ENCODE assay signal across 12 cellular contexts in the genomic region with DNA sequence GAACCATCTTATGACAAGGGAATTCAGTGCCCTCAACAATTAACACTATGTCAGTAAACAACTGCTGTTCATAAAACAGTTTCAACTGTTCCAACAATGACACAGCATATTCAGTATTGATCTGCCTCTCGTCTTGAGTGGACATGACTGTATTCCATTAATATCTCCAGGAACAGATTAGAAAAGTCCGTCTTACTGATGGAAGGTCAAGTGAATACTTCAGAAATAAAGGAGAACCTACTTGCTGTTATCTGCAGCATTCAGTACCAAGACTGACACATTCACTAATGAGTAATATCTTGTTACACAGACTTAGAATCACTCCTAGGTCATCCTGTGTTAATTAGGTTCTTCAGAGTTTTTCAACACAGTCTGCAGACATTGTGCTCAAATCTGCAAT. TPM values are rescaled to one million over a fixed set of nuclear protein-coding genes. Genes with fewer than 3 reads are reported as not detected.
A peak's percentile ranks its signal among the peaks of the same experiment; 100 is the strongest.
DNase-seq lines count a peak whose midpoint lies in the region; ATAC-seq, FAIRE-seq and TF ChIP-seq lines count a peak whose summit lies in the region.
"Had no signal": no experiment of that assay in that cellular context is flagged by ENCODE, and none has a peak within 500 bp of the region (broad histone marks: within the 10 kb centered on the region; RNA-seq: fewer than 3 reads in every experiment).

No MANE protein-coding gene starts in this region.

- no peaks in the 10 kb centered on the region for H3K36me3 ChIP-seq in hepatocyte (replicated peaks; ENCODE audit: insufficient read depth, low read depth)

- no peaks in the 10 kb centered on the region for H3K9me2 ChIP-seq in hepatocyte (replicated peaks; ENCODE audit: insufficient read depth)

- H2AFZ ChIP-seq in hepatocyte: no peak overlapping the region

- no peak overlapping the region for H3K4me2 ChIP-seq in hepatocyte

- peak overlapping the region; percentile 64 for H3K27ac Mint-ChIP-seq in Calu3 (ENCODE audit: unreplicated experiment)

- peaks cover 62% of the 10 kb centered on the region for H4K20me1 ChIP-seq in hepatocyte (ENCODE audit: insufficient read depth, poor library complexity, severe bottlenecking)

- TF ChIP-seq CTCF in Calu3 (IDR thresholded peaks at IDR 0.05; ENCODE audit: unreplicated experiment) (no peak), hepatocyte (IDR thresholded peaks at IDR 0.05; ENCODE audit: poor library complexity) (no peak)

- H3K27ac ChIP-seq in hepatocyte: no peak overlapping the region

- 75% methylated on average over 2 of the region's 2 CpGs for WGBS in hepatocyte (ENCODE audit: low lambda C conversion rate, missing lambda C conversion rate)

- peak; percentile 39 for ATAC-seq in HG03565 (IDR thresholded peaks at IDR 0.05; ENCODE audit: unreplicated experiment)

- peaks cover 19% of the 10 kb centered on the region for H3K36me3 Mint-ChIP-seq in Calu3 (ENCODE audit: insufficient read depth, unreplicated experiment)

- intact Hi-C loops in Calu3 (cut with micrococcal nuclease; ENCODE audit: unreplicated experiment): no loop called here

- no peaks in the 10 kb centered on the region for H3K4me1 ChIP-seq in hepatocyte (ENCODE audit: insufficient read depth)

- H3K9me3 ChIP-seq in hepatocyte (ENCODE audit: low read depth): no peaks in the 10 kb centered on the region
- H3K9me3 ChIP-seq: Peyer's patch had no signal

- H3K27me3 ChIP-seq in hepatocyte: no peaks in the 10 kb centered on the region
- H3K27me3 ChIP-seq: Peyer's patch had no signal

- no peaks in the 10 kb centered on the region for H3K27me3 Mint-ChIP-seq in Calu3 (ENCODE audit: unreplicated experiment)
- H3K27me3 Mint-ChIP-seq: naive B cell had no signal

- H3K9me3 Mint-ChIP-seq in Calu3 (ENCODE audit: low read depth, unreplicated experiment): no peaks in the 10 kb centered on the region
- H3K9me3 Mint-ChIP-seq: naive B cell had no signal

- DNase-seq in Calu3: no peak
- peak; percentile 31 for DNase-seq in amniotic epithelial cell (ENCODE audit: low read depth)
- peak; percentile 21 for DNase-seq in medulla oblongata (ENCODE audit: extremely low spot score)
- no peak for DNase-seq in NCI-H2196 treated with DMSO at 0.1 percent for 48 hours (lab: John Stamatoyannopoulos, UW; ENCODE audit: unreplicated experiment)
- no peak for DNase-seq in hepatocyte (ENCODE audit: low spot score)
- DNase-seq in GM19239 (ENCODE audit: insufficient read length, low spot score): no peak
- no peak for DNase-seq in foreskin melanocyte
- DNase-seq: central memory CD4-positive, alpha-beta T cell; naive B cell; Peyer's patch; stimulated activated naive CD4-positive, alpha-beta T cell treated with Interleukin-2 at 50 U/mL for 16 hours had no signal

- peaks cover 29% of the 10 kb centered on the region for H3K4me1 Mint-ChIP-seq in Calu3 (ENCODE audit: low read depth, unreplicated experiment)

- no peak for FAIRE-seq in GM19239 (lab: Jason Lieb, UNC)

- no peak overlapping the region for H3K4me3 Mint-ChIP-seq in Calu3 (ENCODE audit: low read depth, unreplicated experiment)

- no peak overlapping the region for H3K4me3 ChIP-seq in hepatocyte
- H3K4me3 ChIP-seq: Peyer's patch had no signal

- BruUV-seq in Calu3 (replicated peaks; lab: Mats Ljungman, UMichigan): no TSS peak

- peaks cover 100% of the 10 kb centered on the region for H3K79me2 ChIP-seq in hepatocyte

- CTCF ChIA-PET in Calu3 (lab: Charles Lee): interaction anchor here (1.2 kb wide), 1 partner anchor 33 kb away, joined by 5 read pairs; no protein-coding TSS in a partner anchor

RNA-seq across cellular contexts. Expression of a gene that starts 12.1 kb away (rescaled TPM):
- total RNA-seq in Calu3 (2022) (54.2 and 58.7 TPM in 2 replicates), hepatocyte (49.7 and 67.8 TPM in 2 replicates)
- polyA plus RNA-seq in hepatocyte: 22.1 and 23.7 TPM in 2 replicates

Comparison
In these comparisons a context has a peak if more than half of its experiments do, and no peak if none do; other contexts are left out.
1. DNase-seq: peak in amniotic epithelial cell (single experiment) and medulla oblongata (single experiment); none in Calu3 (single experiment), NCI-H2196 treated with DMSO at 0.1 percent for 48 hours (single experiment), hepatocyte (single experiment), GM19239 (single experiment) and foreskin melanocyte (single experiment).